8 cellular contexts compared by ENCODE assay signal in genomic region chr12:96906498-96906848, GRCh38. TPM values are rescaled to one million over a fixed set of nuclear protein-coding genes. Genes with fewer than 3 reads are reported as not detected.
DNase-seq lines count a peak whose midpoint lies in the region; ATAC-seq, FAIRE-seq and TF ChIP-seq lines count a peak whose summit lies in the region.

No MANE protein-coding gene starts in this region.

- ATAC-seq in CD4-positive, alpha-beta T cell (ENCODE audit: poor library complexity): no peak
- no peak; the same call in 1 of the 2 replicates for ATAC-seq in PC-3
- ATAC-seq in HG03095 (IDR thresholded peaks at IDR 0.05; ENCODE audit: unreplicated experiment): no peak
- ATAC-seq in HG03196 (IDR thresholded peaks at IDR 0.05; ENCODE audit: unreplicated experiment): no peak
- no peak for ATAC-seq in GM19463 (IDR thresholded peaks at IDR 0.05; ENCODE audit: unreplicated experiment)

- FAIRE-seq in H1 (lab: Jason Lieb, UNC): no peak

- no peaks in the 10 kb centered on the region for H3K9me2 ChIP-seq in PC-3 (replicated peaks; ENCODE audit: low read length)

- H3K27ac ChIP-seq in CD4-positive, alpha-beta T cell (ENCODE audit: low read depth, low read length): peak overlapping the region; percentile 90
- H3K27ac ChIP-seq in PC-3 (ENCODE audit: low read length) (peak overlapping the region; percentile 41), H1 (ENCODE audit: low read depth, low read length) (no peak overlapping the region), neutrophil (peak overlapping the region; percentile 83)

- peak overlapping the region; percentile 98 for H3K27ac Mint-ChIP-seq in CD4-positive, alpha-beta T cell

- H4K20me1 ChIP-seq in PC-3 (ENCODE audit: low read length) (no peaks in the 10 kb centered on the region), H1 (replicated peaks in 1 of 2; ENCODE audit: control insufficient read depth in 1 of 2, insufficient read depth in 2 of 2, low read length in 2 of 2) (no peaks in the 10 kb centered on the region)

- H2BK5ac ChIP-seq in H1 (ENCODE audit: low read depth, low read length): 0 out of 2 replicates have a peak overlapping the region, but pooled peaks have one; percentile 31

- BruUV-seq in PC-3 (replicated peaks; lab: Mats Ljungman, UMichigan): TSS peak; percentile 97

- no peak overlapping the region for H4K8ac ChIP-seq in H1 (ENCODE audit: extremely low read depth, insufficient read depth, low read length)

- H3K9me3 ChIP-seq in CD4-positive, alpha-beta T cell (ENCODE audit: control insufficient read depth, low read length): no peaks in the 10 kb centered on the region
- H3K9me3 ChIP-seq in PC-3 (ENCODE audit: low read length): no peaks in the 10 kb centered on the region
- H3K9me3 ChIP-seq in H1 (ENCODE audit: insufficient read depth in 2 of 2, low read depth in 1 of 2, low read length in 1 of 2): no peaks in the 10 kb centered on the region
- no peaks in the 10 kb centered on the region for H3K9me3 ChIP-seq in neutrophil

- no peak overlapping the region for H2BK15ac ChIP-seq in H1 (ENCODE audit: low read length)

- no peak overlapping the region for H3K56ac ChIP-seq in H1 (replicated peaks; ENCODE audit: insufficient read length, low read depth, low read length)

- H3K27me3 Mint-ChIP-seq in CD4-positive, alpha-beta T cell: no peaks in the 10 kb centered on the region

- TF ChIP-seq CTCF in CD4-positive, alpha-beta T cell (IDR thresholded peaks at IDR 0.05): no peak
- no peak for TF ChIP-seq CTCF in PC-3 (conservative IDR thresholded peaks at IDR 0.05; ENCODE audit: low read depth, low read length)
- TF ChIP-seq CTCF in H1 (IDR thresholded peaks at IDR 0.05; ENCODE audit: control extremely low read depth in 1 of 3, insufficient read depth in 1 of 3, low read depth in 1 of 3, low read length in 3 of 3): no peak
- no peak for TF ChIP-seq CTCF in neutrophil (IDR thresholded peaks at IDR 0.05)

- H3K4me2 ChIP-seq in PC-3 (ENCODE audit: low read length) (peak overlapping the region; percentile 95), H1 (ENCODE audit: insufficient read depth in 1 of 2, low read depth in 2 of 2, low read length in 2 of 2) (peak overlapping the region; percentile 86 to 98)

- TF ChIP-seq POLR2A in H1 (IDR thresholded peaks at IDR 0.05; ENCODE audit: control extremely low read depth in 1 of 2, low read depth in 2 of 2, low read length in 2 of 2): no peak

- no peaks in the 10 kb centered on the region for H3K27me3 ChIP-seq in CD4-positive, alpha-beta T cell (ENCODE audit: control insufficient read depth, insufficient read depth, low read length)
- H3K27me3 ChIP-seq in PC-3 (ENCODE audit: low read length) (no peaks in the 10 kb centered on the region), H1 (replicated peaks in 1 of 4; ENCODE audit: control insufficient read depth in 3 of 4, extremely low read depth in 1 of 4, insufficient read depth in 3 of 4, low read length in 3 of 4) (peaks cover 0 to 1% (median 0%) of the 10 kb centered on the region in 4 experiments; a peak in 1 of 7 replicates), neutrophil (peaks cover 23% of the 10 kb centered on the region)

- peak overlapping the region; percentile 99 for H2AFZ ChIP-seq in PC-3 (ENCODE audit: low read length)
- peak overlapping the region; percentile 76; the same call in 1 of the 2 replicates for H2AFZ ChIP-seq in H1 (ENCODE audit: low read length)

- H3K9ac ChIP-seq in PC-3 (ENCODE audit: low read length) (peak overlapping the region; percentile 90), H1 (replicated peaks in 1 of 4; ENCODE audit: extremely low read depth in 1 of 4, low read depth in 3 of 4, low read length in 3 of 4) (no peak overlapping the region)

- no peaks in the 10 kb centered on the region for H3F3A ChIP-seq in PC-3 (ENCODE audit: low read length, unreplicated experiment)

- H2BK20ac ChIP-seq in H1 (ENCODE audit: low read length): no peak overlapping the region

- DNase-seq in CD4-positive, alpha-beta T cell: peak in 1 of 10 experiments; percentile 2
- DNase-seq in PC-3 (no peak), H1 (ENCODE audit: low read depth in 1 of 2, low spot score in 2 of 2) (no peak), DMS 273 (lab: John Stamatoyannopoulos, UW; ENCODE audit: unreplicated experiment) (no peak)

- no peak overlapping the region for H2BK120ac ChIP-seq in H1 (replicated peaks; ENCODE audit: low read depth, low read length)

- H3K36me3 ChIP-seq in PC-3 (ENCODE audit: low read depth, low read length): peaks cover 9% of the 10 kb centered on the region; the same call in 1 of the 2 replicates
- H3K36me3 ChIP-seq in H1 (ENCODE audit: control insufficient read depth in 2 of 4, insufficient read depth in 4 of 4, low read length in 3 of 4): peaks cover 0 to 6% (median 0%) of the 10 kb centered on the region in 4 experiments; a peak in 1 of 8 replicates
- H3K36me3 ChIP-seq in neutrophil: no peaks in the 10 kb centered on the region

- 91% methylated on average over 9 of the region's 9 CpGs; no CpG with 5 or more reads in 1 of the 2 experiments for WGBS in H1 (ENCODE audit: extremely low coverage in 1 of 2, insufficient coverage in 1 of 2, insufficient read length in 1 of 2, insufficient replicate concordance in 2 of 2, low coverage in 1 of 2, low lambda C conversion rate in 2 of 2, missing lambda C conversion rate in 1 of 2), 2 experiments

- H3K14ac ChIP-seq in H1 (ENCODE audit: insufficient read length): no peak overlapping the region

- H3K79me2 ChIP-seq in PC-3 (ENCODE audit: low read length): peaks cover 44% of the 10 kb centered on the region
- peaks cover 0 to 28% of the 10 kb centered on the region in 2 experiments; a peak in 3 of 4 replicates for H3K79me2 ChIP-seq in H1 (ENCODE audit: control insufficient read depth in 1 of 2, insufficient read depth in 2 of 2, low read length in 2 of 2)

- H3K4ac ChIP-seq in H1 (replicated peaks; ENCODE audit: insufficient read length, low read depth, low read length): no peak overlapping the region

- no peaks in the 10 kb centered on the region for H3K9me3 Mint-ChIP-seq in CD4-positive, alpha-beta T cell

- peaks cover 30% of the 10 kb centered on the region for H3K36me3 Mint-ChIP-seq in CD4-positive, alpha-beta T cell (ENCODE audit: low read depth)

- no peak overlapping the region for H4K91ac ChIP-seq in H1 (replicated peaks; ENCODE audit: insufficient read length, low read length)

- H3K18ac ChIP-seq in H1 (ENCODE audit: extremely low read depth, low read length): no peak overlapping the region

- CTCF ChIA-PET in CD4-positive, alpha-beta T cell (lab: Charles Lee): no interaction called here
- CTCF ChIA-PET in PC-3 (lab: Charles Lee) (no interaction called here), H1 (lab: Charles Lee; ENCODE audit: partially characterized antibody) (no interaction called here)

- peaks cover 33% of the 10 kb centered on the region for H3K4me1 ChIP-seq in PC-3 (ENCODE audit: insufficient read depth, low read length)
- peaks cover 2 to 9% (median 3%) of the 10 kb centered on the region in 4 experiments; a peak in 5 of 7 replicates for H3K4me1 ChIP-seq in H1 (replicated peaks in 1 of 4; ENCODE audit: control insufficient read depth in 3 of 4, insufficient read depth in 4 of 4, low read length in 3 of 4)
- H3K4me1 ChIP-seq in neutrophil (ENCODE audit: control insufficient read depth in 1 of 2, insufficient read depth in 1 of 2, low read depth in 1 of 2, low read length in 1 of 2): peaks cover 37 to 47% of the 10 kb centered on the region in 2 experiments

- no peak overlapping the region for H2AK5ac ChIP-seq in H1 (ENCODE audit: low read depth, low read length)

- H3K79me1 ChIP-seq in H1 (ENCODE audit: low read depth, low read length): no peaks in the 10 kb centered on the region

- peak overlapping the region; percentile 91 for H3K4me3 ChIP-seq in PC-3 (ENCODE audit: low read length)
- H3K4me3 ChIP-seq in H1 (ENCODE audit: extremely low read depth in 1 of 4, insufficient read depth in 2 of 4, low read depth in 3 of 4, low read length in 4 of 4): peak overlapping the region in 3 of 4 experiments; percentile 75 to 93 (median 80); a peak in 6 of 8 replicates
- peak overlapping the region; percentile 89 to 93 for H3K4me3 ChIP-seq in neutrophil (ENCODE audit: low read depth in 1 of 2, low read length in 1 of 2)

- no peak for TF ChIP-seq EP300 in H1 (IDR thresholded peaks at IDR 0.05; ENCODE audit: borderline replicate concordance in 1 of 2, low read depth in 2 of 2, low read length in 2 of 2)

- H3K4me3 Mint-ChIP-seq in CD4-positive, alpha-beta T cell: peak overlapping the region; percentile 99

- H4K5ac ChIP-seq in H1 (ENCODE audit: insufficient read length, low read depth, low read length): no peak overlapping the region

- POLR2A ChIA-PET in CD4-positive, alpha-beta T cell (lab: Charles Lee): interaction anchor here (1.2 to 1.3 kb wide), 2 partner anchors 10 to 1687 kb away, joined by 3 read pairs; partner anchors contain the start of gene SLC25A3
- POLR2A ChIA-PET in PC-3 (lab: Charles Lee; ENCODE audit: unreplicated experiment): no interaction called here
- POLR2A ChIA-PET in H1 (lab: Charles Lee; ENCODE audit: partially characterized antibody): no interaction called here

- H3K23ac ChIP-seq in H1 (ENCODE audit: insufficient read length): no peak overlapping the region

- H3K4me1 Mint-ChIP-seq in CD4-positive, alpha-beta T cell (ENCODE audit: low read depth): peaks cover 46% of the 10 kb centered on the region

- H3K23me2 ChIP-seq in H1 (ENCODE audit: low read depth, low read length): peaks cover 12% of the 10 kb centered on the region; the same call in 1 of the 2 replicates

- intact Hi-C loops in CD4-positive, alpha-beta T cell (cut with DNase I, micrococcal nuclease): loop anchor here in 1 of 2 experiments (5.0 to 10.0 kb wide), 3 partner anchors 872 to 1598 kb away; partner anchors contain the start of genes LTA4H and SNRPF
- intact Hi-C loops in PC-3 (cut with micrococcal nuclease): loop anchor here (2.0 to 5.0 kb wide), 2 partner anchors 96 to 134 kb away; no protein-coding TSS in a partner anchor

- H2BK12ac ChIP-seq in H1 (ENCODE audit: low read depth, low read length): no peak overlapping the region

- no peak for TF ChIP-seq RAD21 in H1 (IDR thresholded peaks at IDR 0.05 in 1 of 2, conservative IDR thresholded peaks at IDR 0.05 in 1 of 2; ENCODE audit: low read depth in 2 of 2, low read length in 2 of 2)

TF ChIP-seq in H1, 55 proteins besides CTCF, POLR2A, EP300 and RAD21 (continues in another document):
- no peak for TF ChIP-seq CBX5 (IDR thresholded peaks at IDR 0.05; ENCODE audit: low read depth, low read length)
- no peak for TF ChIP-seq PHF8 (conservative IDR thresholded peaks at IDR 0.05; ENCODE audit: low read depth, low read length)

RNA-seq across cellular contexts. Expression of gene NEDD1, which starts 0.6 kb away (rescaled TPM):
- 10 to 100 TPM; 25.3 to 28.8 TPM for total RNA-seq in CD4-positive, alpha-beta T cell
- 28.6 and 43.4 TPM in 2 replicates for total RNA-seq in PC-3 (2014; rRNA removed)
- total RNA-seq in H1 (2021; fragmentation: NEBNext Ultra II Directional; extraction: Animal tissue kit (Norgen Biotek cat#: 25700)): 20.9 and 26.6 TPM in 2 replicates
- 6.9 and 9.0 TPM in 2 replicates for polyA plus RNA-seq in H1 (2011; rRNA removed)
- polyA plus RNA-seq in H1 (2011; cell fraction: cytosol; rRNA removed): 10.1 TPM
- polyA plus RNA-seq in H1 (2011; cell fraction: nucleus; rRNA removed): 7.7 TPM
- 12.4 to 17.5 TPM (median 15.1 TPM) in 4 replicates for polyA plus RNA-seq in H1 (2012, experiment 1 of 2)
- 0.64 TPM for polyA plus RNA-seq in H1 (2012, experiment 2 of 2)
- 16.5 TPM for polyA plus RNA-seq in H1 (2013, experiment 1 of 2)
- 19.1 TPM for polyA plus RNA-seq in H1 (2013, experiment 2 of 2)
- polyA minus RNA-seq in H1 (2011; rRNA and poly(A)+ RNA removed): 37.0 and 63.1 TPM in 2 replicates
- polyA minus RNA-seq in H1 (2011; cell fraction: cytosol; rRNA and poly(A)+ RNA removed): 21.8 TPM
- polyA minus RNA-seq in H1 (2011; cell fraction: nucleus; rRNA and poly(A)+ RNA removed): 22.9 TPM
